In the genomic region with DNA sequence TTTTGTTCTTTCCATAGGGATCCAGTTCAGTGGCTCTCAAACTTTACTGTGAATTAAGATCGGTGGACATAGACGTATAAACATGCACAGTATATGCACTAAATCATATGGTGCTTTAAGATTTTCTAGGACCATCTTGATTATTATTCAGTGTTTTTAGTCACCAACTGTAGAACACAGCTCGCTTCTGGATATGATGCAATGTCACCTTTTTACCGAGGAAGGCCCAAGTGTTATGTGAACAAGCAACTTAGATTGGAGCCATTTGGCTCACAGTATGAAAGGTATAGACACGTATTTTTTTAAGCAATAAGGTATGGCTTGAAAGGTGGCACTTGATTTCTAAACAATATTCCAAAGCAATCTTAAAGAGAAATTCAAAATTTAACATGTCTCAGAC, we compare ENCODE assay signal across 30 cellular contexts.
"Had no signal": no experiment of that assay in that cellular context is flagged by ENCODE, and none has a peak within 500 bp of the region (broad histone marks: within the 10 kb centered on the region; RNA-seq: fewer than 3 reads in every experiment).

No MANE protein-coding gene starts in this region.

- H3K9me3 ChIP-seq: ovary, psoas muscle, spleen, stomach, testis, tibial artery, transverse colon, upper lobe of right lung, uterus had no signal

- H3K36me3 ChIP-seq: neural progenitor cell, ovary, spleen, stomach, tibial artery, transverse colon, upper lobe of right lung, uterus had no signal

- H3K4me3 Mint-ChIP-seq: naive thymus-derived CD4-positive, alpha-beta T cell; natural killer cell; nephron; neural progenitor cell; stimulated activated memory B cell treated with anti-CD40 and anti-IgM and Interleukin-4, amounts not matched to agents 10 μg/mL and 1 μg/mL and 100 μg/mL, for 72 hours; stimulated activated naive CD8-positive, alpha-beta T cell treated with anti-CD3 and anti-CD28 coated beads, Interleukin-15, Interleukin-2, amounts not matched to agents 100 ng/mL and 50 ng/mL, for 24 hours; type B pancreatic cell had no signal

- H3K27ac Mint-ChIP-seq: naive thymus-derived CD4-positive, alpha-beta T cell; natural killer cell; nephron; neural progenitor cell; progenitor cell of endocrine pancreas; stimulated activated memory B cell treated with anti-CD40 and anti-IgM and Interleukin-4, amounts not matched to agents 10 μg/mL and 1 μg/mL and 100 μg/mL, for 72 hours; stimulated activated naive CD8-positive, alpha-beta T cell treated with anti-CD3 and anti-CD28 coated beads, Interleukin-15, Interleukin-2, amounts not matched to agents 100 ng/mL and 50 ng/mL, for 24 hours; type B pancreatic cell had no signal

- H3K27me3 Mint-ChIP-seq: naive thymus-derived CD4-positive, alpha-beta T cell; stimulated activated memory B cell treated with anti-CD40 and anti-IgM and Interleukin-4, amounts not matched to agents 10 μg/mL and 1 μg/mL and 100 μg/mL, for 72 hours; stimulated activated naive CD8-positive, alpha-beta T cell treated with anti-CD3 and anti-CD28 coated beads, Interleukin-15, Interleukin-2, amounts not matched to agents 100 ng/mL and 50 ng/mL, for 24 hours had no signal

- H3K9ac ChIP-seq: neural progenitor cell, parathyroid adenoma had no signal

- H3K4me3 ChIP-seq: neural progenitor cell, ovary, psoas muscle, skin epidermis, smooth muscle cell, spleen, stomach, testis, tibial artery, transverse colon, upper lobe of right lung, uterus had no signal

- H3K9me3 Mint-ChIP-seq: naive thymus-derived CD4-positive, alpha-beta T cell; natural killer cell; nephron; stimulated activated memory B cell treated with anti-CD40 and anti-IgM and Interleukin-4, amounts not matched to agents 10 μg/mL and 1 μg/mL and 100 μg/mL, for 72 hours; stimulated activated naive CD8-positive, alpha-beta T cell treated with anti-CD3 and anti-CD28 coated beads, Interleukin-15, Interleukin-2, amounts not matched to agents 100 ng/mL and 50 ng/mL, for 24 hours; type B pancreatic cell had no signal

- H3K36me3 Mint-ChIP-seq: naive thymus-derived CD4-positive, alpha-beta T cell; natural killer cell; neural progenitor cell; stimulated activated memory B cell treated with anti-CD40 and anti-IgM and Interleukin-4, amounts not matched to agents 10 μg/mL and 1 μg/mL and 100 μg/mL, for 72 hours; type B pancreatic cell had no signal

- H3K27me3 ChIP-seq: neural progenitor cell, ovary, stomach, testis, tibial artery, transverse colon, upper lobe of right lung, uterus had no signal

- H3K4me1 Mint-ChIP-seq: nephron had no signal

- H3K4me1 ChIP-seq: parathyroid adenoma, psoas muscle, testis, tibial artery, upper lobe of right lung, uterus had no signal

- H2AFZ ChIP-seq: neural progenitor cell, parathyroid adenoma had no signal

- H3K4me2 ChIP-seq: neural progenitor cell, smooth muscle cell had no signal

- ATAC-seq: naive thymus-derived CD4-positive, alpha-beta T cell; natural killer cell; psoas muscle; right cardiac atrium; sciatic nerve; stimulated activated memory B cell treated with anti-CD40 and anti-IgM and Interleukin-4, amounts not matched to agents 10 μg/mL and 1 μg/mL and 100 μg/mL, for 72 hours; upper lobe of right lung had no signal

- H3K27ac ChIP-seq: neural progenitor cell, ovary, parathyroid adenoma, psoas muscle, skin epidermis, spleen, stomach, testis, tibial artery, transverse colon, upper lobe of right lung, uterus had no signal

- DNase-seq: naive thymus-derived CD4-positive, alpha-beta T cell; natural killer cell; occipital lobe; ovary; posterior cingulate gyrus; psoas muscle; right cardiac atrium; spleen; stimulated activated CD4-positive, alpha-beta T cell treated with anti-CD3 and anti-CD28 coated beads, Interleukin-12 subunit alpha, Interleukin-12 subunit beta, amount 100 ng/mL, for 4 hours; stimulated activated CD4-positive, alpha-beta T cell treated with anti-CD3 and anti-CD28 coated beads, Interleukin-1b, Interleukin-23, amount 100 ng/mL, for 48 hours; stimulated activated CD4-positive, alpha-beta T cell treated with anti-CD3 and anti-CD28 coated beads, Interleukin-4, amount 100 ng/mL, for 1 hour; stimulated activated CD4-positive, alpha-beta T cell treated with anti-CD3 and anti-CD28 coated beads, Interleukin-4, amount 100 ng/mL, for 4 hours; stimulated activated CD8-positive, alpha-beta memory T cell treated with anti-CD3 and anti-CD28 coated beads, Interleukin-4, amount 100 ng/mL, for 48 hours; stimulated activated naive CD4-positive, alpha-beta T cell treated with Interleukin-2 at 50 U/mL for 16 hours; stomach; testis; transverse colon; upper lobe of right lung; uterus had no signal
